ENCODE assay signal across 16 cellular contexts in the genomic region with DNA sequence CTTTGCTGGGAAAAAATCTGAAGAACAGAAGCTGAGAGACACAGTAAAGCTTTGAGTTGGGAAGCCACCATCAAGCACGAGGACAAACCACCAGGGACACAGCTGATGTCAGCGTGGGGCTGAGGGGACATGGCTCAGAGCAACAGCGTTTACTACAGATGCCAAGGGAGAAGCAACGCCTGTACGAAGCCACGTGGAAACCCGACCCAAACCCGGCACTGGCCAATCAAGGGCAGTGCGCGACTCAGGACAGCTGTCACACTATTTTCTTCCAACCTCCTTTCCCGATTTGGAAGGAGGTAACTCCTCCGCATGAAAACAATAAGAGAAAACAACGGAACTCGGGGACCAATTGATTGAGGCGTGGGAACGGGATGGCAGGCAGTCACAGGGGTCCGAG. TPM values are rescaled to one million over a fixed set of nuclear protein-coding genes. Genes with fewer than 3 reads are reported as not detected.
"Had no signal": no experiment of that assay in that cellular context is flagged by ENCODE, and none has a peak within 500 bp of the region (broad histone marks: within the 10 kb centered on the region; RNA-seq: fewer than 3 reads in every experiment).

No MANE protein-coding gene starts in this region.

- H3K9me3 ChIP-seq: body of pancreas, gastroesophageal sphincter, psoas muscle had no signal

- H3K27ac ChIP-seq: body of pancreas, gastroesophageal sphincter, psoas muscle had no signal

- DNase-seq: activated CD4-positive, alpha-beta T cell treated with anti-CD3 and anti-CD28 coated beads for 1 hour; activated CD8-positive, alpha-beta memory T cell treated with anti-CD3 and anti-CD28 coated beads, Interleukin-2, amount 50 U/mL, for 48 hours; activated CD8-positive, alpha-beta T cell treated with anti-CD3 and anti-CD28 coated beads, Interleukin-2, amount 10 ng/mL, durations not matched to agents 7 days and 5 days; body of pancreas; central memory CD4-positive, alpha-beta T cell; cortex of kidney; effector memory CD8-positive, alpha-beta T cell; natural killer cell; psoas muscle; stimulated activated CD4-positive, alpha-beta T cell treated with anti-CD3 and anti-CD28 coated beads, Interleukin-2, amount 100 ng/mL, for 48 hours; stimulated activated naive CD4-positive, alpha-beta T cell treated with Interleukin-2 at 50 U/mL for 16 hours; SW 1271 had no signal

- H3K9me3 Mint-ChIP-seq: effector memory CD8-positive, alpha-beta T cell; natural killer cell had no signal

- H3K4me1 Mint-ChIP-seq: natural killer cell had no signal

- H3K36me3 Mint-ChIP-seq: natural killer cell had no signal

- H3K4me1 ChIP-seq: body of pancreas, gastroesophageal sphincter, psoas muscle had no signal

- H3K27me3 ChIP-seq: body of pancreas had no signal

- H3K36me3 ChIP-seq: gastroesophageal sphincter had no signal

- H3K27ac Mint-ChIP-seq: activated CD8-positive, alpha-beta T cell treated with anti-CD3 and anti-CD28 coated beads, Interleukin-2, amount 10 ng/mL, durations not matched to agents 7 days and 5 days; effector memory CD8-positive, alpha-beta T cell; natural killer cell had no signal

- ATAC-seq: activated CD8-positive, alpha-beta T cell treated with anti-CD3 and anti-CD28 coated beads, Interleukin-2, amount 10 ng/mL, durations not matched to agents 7 days and 5 days; body of pancreas; effector memory CD8-positive, alpha-beta T cell; gastroesophageal sphincter; natural killer cell; psoas muscle had no signal

- H3K4me3 Mint-ChIP-seq: activated CD8-positive, alpha-beta T cell treated with anti-CD3 and anti-CD28 coated beads, Interleukin-2, amount 10 ng/mL, durations not matched to agents 7 days and 5 days; effector memory CD8-positive, alpha-beta T cell; natural killer cell had no signal

- H3K4me3 ChIP-seq: body of pancreas, gastroesophageal sphincter, lung, psoas muscle had no signal

RNA-seq across cellular contexts. Expression of gene CHGA, which starts 20.2 kb away (rescaled TPM):
- total RNA-seq: activated CD8-positive, alpha-beta T cell treated with anti-CD3 and anti-CD28 coated beads, Interleukin-2, amount 10 ng/mL, durations not matched to agents 7 days and 5 days; epithelial cell of proximal tubule; natural killer cell; ureter had no signal
